ENCODE assay signal across 8 cellular contexts in the genomic region with DNA sequence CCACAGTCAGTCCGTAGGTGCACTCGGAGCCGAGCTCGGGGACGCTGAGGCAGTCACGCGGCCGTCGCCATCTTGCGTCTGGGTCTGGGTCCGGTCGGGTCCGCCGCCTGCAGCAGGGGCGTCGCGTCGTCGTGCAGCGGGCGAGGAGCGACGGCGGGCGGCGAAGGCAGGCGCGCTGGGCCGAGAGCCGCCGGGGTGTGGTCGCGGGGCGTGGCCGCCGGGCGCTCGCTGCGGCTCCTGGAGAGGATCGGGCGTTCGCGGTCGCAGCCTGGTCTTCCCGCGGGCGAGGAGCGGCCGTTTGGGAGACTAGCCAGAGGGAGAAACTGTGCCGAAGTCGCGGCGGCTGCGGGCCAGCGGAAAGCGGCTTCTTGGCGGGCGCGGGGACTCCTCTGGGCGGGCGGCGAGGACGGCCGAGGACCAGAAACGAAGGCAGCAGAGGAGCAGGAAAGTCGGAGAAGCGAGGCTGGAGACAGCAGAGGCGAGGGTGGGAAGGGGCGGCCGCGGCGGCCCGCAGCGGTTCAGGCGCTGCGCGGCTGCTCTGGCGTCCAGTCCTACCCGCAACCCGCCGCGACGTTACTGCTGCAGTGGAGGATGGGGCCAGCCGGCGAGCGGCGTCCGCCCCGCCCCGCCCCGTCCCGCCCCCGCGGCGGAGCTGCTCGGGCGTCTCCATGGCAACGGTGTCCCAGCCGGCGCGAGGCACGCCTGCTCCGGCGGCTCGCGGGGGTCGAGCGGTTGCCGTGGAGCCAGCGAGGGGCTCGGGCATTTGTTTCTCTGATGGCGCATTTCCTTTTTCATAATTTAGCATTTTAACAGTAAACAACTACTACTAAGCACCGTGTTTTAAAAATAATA. TPM values are rescaled to one million over a fixed set of nuclear protein-coding genes. Genes with fewer than 3 reads are reported as not detected.
DNase-seq lines count a peak whose midpoint lies in the region; ATAC-seq and TF ChIP-seq lines count a peak whose summit lies in the region.

A gene with protein sequence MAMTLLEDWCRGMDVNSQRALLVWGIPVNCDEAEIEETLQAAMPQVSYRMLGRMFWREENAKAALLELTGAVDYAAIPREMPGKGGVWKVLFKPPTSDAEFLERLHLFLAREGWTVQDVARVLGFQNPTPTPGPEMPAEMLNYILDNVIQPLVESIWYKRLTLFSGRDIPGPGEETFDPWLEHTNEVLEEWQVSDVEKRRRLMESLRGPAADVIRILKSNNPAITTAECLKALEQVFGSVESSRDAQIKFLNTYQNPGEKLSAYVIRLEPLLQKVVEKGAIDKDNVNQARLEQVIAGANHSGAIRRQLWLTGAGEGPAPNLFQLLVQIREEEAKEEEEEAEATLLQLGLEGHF (minus strand): TSS at position 581 of the 852 bp plus-strand sequence. CDS start 745 bp downstream, outside the sequence.

- H3K27me3 Mint-ChIP-seq in nephron (ENCODE audit: low read depth) = no peaks in the 10 kb centered on the region

- H3K9me3 ChIP-seq in DOHH2 (ENCODE audit: control insufficient read depth, insufficient read depth, low read length) (no peaks in the 10 kb centered on the region), Loucy (ENCODE audit: insufficient read depth, low read depth, low read length) (no peaks in the 10 kb centered on the region)

- H3K4me3 ChIP-seq in DOHH2 (ENCODE audit: low read length) = peak within 1 kb of the TSS; percentile 94
- peak within 1 kb of the TSS; percentile 88 for H3K4me3 ChIP-seq in Loucy (ENCODE audit: low read length, poor library complexity, severe bottlenecking)
- peak within 1 kb of the TSS; percentile 84 for H3K4me3 ChIP-seq in fibroblast of pulmonary artery (replicated peaks; ENCODE audit: low read depth, low read length)

- H3K4me1 Mint-ChIP-seq in nephron = peaks cover 46% of the 10 kb centered on the region

- ATAC-seq in stimulated activated naive CD8-positive, alpha-beta T cell treated with anti-CD3 and anti-CD28 coated beads, Interleukin-15, Interleukin-2, amounts not matched to agents 100 U/mL and 50 U/mL, for 24 hours = peak; percentile 76

- DNase-seq in H4 (ENCODE audit: low spot score) (peak; percentile 77), fibroblast of pulmonary artery (ENCODE audit: low read depth) (peak; percentile 76)
- DNase-seq in activated effector memory CD4-positive, alpha-beta T cell treated with Interleukin-2 at 50 U/mL for 16 hours = peak; percentile 79
- peak; percentile 93 for DNase-seq in stimulated activated naive CD8-positive, alpha-beta T cell treated with anti-CD3 and anti-CD28 coated beads, Interleukin-15, Interleukin-2, amounts not matched to agents 100 U/mL and 50 U/mL, for 24 hours

- H2AFZ ChIP-seq in Loucy (ENCODE audit: low read length) = peak within 1 kb of the TSS; percentile 60

- H3K9me2 ChIP-seq in DOHH2 (replicated peaks; ENCODE audit: control insufficient read depth, low read length) (no peaks in the 10 kb centered on the region), Loucy (replicated peaks; ENCODE audit: low read depth, low read length) (no peaks in the 10 kb centered on the region)

- H3K4me3 Mint-ChIP-seq in nephron = peak within 1 kb of the TSS; percentile 92 to 97 (median 94)

- H4K20me1 ChIP-seq in DOHH2 (ENCODE audit: control insufficient read depth, insufficient read depth, low read depth, low read length) = no peaks in the 10 kb centered on the region
- peaks cover 19% of the 10 kb centered on the region for H4K20me1 ChIP-seq in Loucy (ENCODE audit: insufficient read depth, low read length, poor library complexity, severe bottlenecking)

- TF ChIP-seq CTCF in DOHH2 (IDR thresholded peaks at IDR 0.05; ENCODE audit: low read depth, low read length, poor library complexity, severe bottlenecking) (no peak), Loucy (conservative IDR thresholded peaks at IDR 0.05; ENCODE audit: low read length) (no peak), fibroblast of pulmonary artery (IDR thresholded peaks at IDR 0.05; ENCODE audit: low read length, missing control alignments) (no peak), nephron (IDR thresholded peaks at IDR 0.05; ENCODE audit: unreplicated experiment in 3 of 3) (no peak)

- H3K9me3 Mint-ChIP-seq in nephron = no peaks in the 10 kb centered on the region

- peaks cover 29% of the 10 kb centered on the region for H3K36me3 Mint-ChIP-seq in nephron (ENCODE audit: low read depth)

- H3F3A ChIP-seq in DOHH2 (ENCODE audit: control insufficient read depth, insufficient read depth) (peaks cover 31% of the 10 kb centered on the region), Loucy (ENCODE audit: low read depth) (peaks cover 8% of the 10 kb centered on the region; the same call in 1 of the 2 replicates)

- H3K27ac ChIP-seq in DOHH2 (ENCODE audit: low read depth, low read length) = peak within 1 kb of the TSS; percentile 56

- H3K4me1 ChIP-seq in DOHH2 (ENCODE audit: control insufficient read depth, low read length) (peaks cover 26% of the 10 kb centered on the region), Loucy (ENCODE audit: insufficient read depth, low read length, poor library complexity, severe bottlenecking) (peaks cover 18% of the 10 kb centered on the region)

- H3K27ac Mint-ChIP-seq in nephron = peak within 1 kb of the TSS; percentile 91 to 98 (median 98)

- H3K79me2 ChIP-seq in DOHH2 (ENCODE audit: control insufficient read depth, low read length) = peaks cover 23% of the 10 kb centered on the region
- H3K79me2 ChIP-seq in Loucy (ENCODE audit: insufficient read depth, low read length) = peaks cover 43% of the 10 kb centered on the region

- TF ChIP-seq POLR2A in Raji (IDR thresholded peaks at IDR 0.05; ENCODE audit: insufficient read depth, low read depth, low read length) = peak; percentile 46; the same call in 1 of the 2 replicates

- H3K36me3 ChIP-seq in DOHH2 (ENCODE audit: control insufficient read depth, low read length) (peaks cover 33% of the 10 kb centered on the region), Loucy (ENCODE audit: insufficient read depth, low read length) (peaks cover 32% of the 10 kb centered on the region; the same call in 1 of the 2 replicates)

- peak within 1 kb of the TSS; percentile 85 for H3K9ac ChIP-seq in Loucy (ENCODE audit: low read depth, low read length, poor library complexity, severe bottlenecking)

- peak within 1 kb of the TSS; percentile 91 for H3K4me2 ChIP-seq in DOHH2 (ENCODE audit: low read length)
- peak within 1 kb of the TSS; percentile 88 for H3K4me2 ChIP-seq in Loucy (ENCODE audit: low read depth, low read length, poor library complexity, severe bottlenecking)

- H3K27me3 ChIP-seq in DOHH2 (ENCODE audit: control insufficient read depth, low read length) (no peaks in the 10 kb centered on the region), Loucy (ENCODE audit: insufficient read depth, low read length, poor library complexity, severe bottlenecking) (no peaks in the 10 kb centered on the region)

RNA-seq across cellular contexts. Expression of the gene that starts here (rescaled TPM):
- total RNA-seq in H4 (2014; rRNA removed; shearing (Covaris generic)) = 12.9 and 14.0 TPM in 2 replicates

Comparison
In these comparisons a context has a peak if more than half of its experiments do, and no peak if none do; other contexts are left out.
1. Peak in every context shown above with its lines: DNase-seq, ATAC-seq, H3K4me3 ChIP-seq and H3K27ac ChIP-seq.